25 cellular contexts compared by ENCODE assay signal in genomic region chr7:156121956-156122355, GRCh38.
"Had no signal": no experiment of that assay in that cellular context is flagged by ENCODE, and none has a peak within 500 bp of the region (broad histone marks: within the 10 kb centered on the region; RNA-seq: fewer than 3 reads in every experiment).

No MANE protein-coding gene starts in this region.

- H3K9me3 ChIP-seq: stomach, suprapubic skin, testis, thoracic aorta, thyroid gland, tibial artery, tibial nerve, transverse colon, upper lobe of left lung, upper lobe of right lung, uterus, vagina had no signal

- H3K36me3 ChIP-seq: stomach, suprapubic skin, thoracic aorta, thyroid gland, tibial artery, tibial nerve, transverse colon, upper lobe of left lung, upper lobe of right lung, uterus, vagina had no signal

- H3K27me3 ChIP-seq: stomach, suprapubic skin, testis, thyroid gland, tibial artery, tibial nerve, transverse colon, upper lobe of left lung, upper lobe of right lung, uterus, vagina had no signal

- H3K27ac ChIP-seq: stomach, suprapubic skin, testis, thoracic aorta, thyroid gland, tibial artery, tibial nerve, transverse colon, upper lobe of left lung, upper lobe of right lung, uterus, vagina had no signal

- H3K4me1 ChIP-seq: stomach, suprapubic skin, thyroid gland, tibial artery, tibial nerve, transverse colon, upper lobe of left lung, upper lobe of right lung, uterus, vagina had no signal

- FAIRE-seq: urothelium cell line had no signal

- DNase-seq: stimulated activated CD4-positive, alpha-beta T cell treated with anti-CD3 and anti-CD28 coated beads, Interleukin-2, amount 100 ng/mL, for 48 hours; stimulated activated CD4-positive, alpha-beta T cell treated with anti-CD3 and anti-CD28 coated beads, Interleukin-4, amount 100 ng/mL, for 1 hour; stimulated activated CD4-positive, alpha-beta T cell treated with anti-CD3 and anti-CD28 coated beads, Interleukin-4, amount 100 ng/mL, for 24 hours; stimulated activated CD4-positive, alpha-beta T cell treated with anti-CD3 and anti-CD28 coated beads, Interleukin-4, amount 100 ng/mL, for 4 hours; stimulated activated CD8-positive, alpha-beta memory T cell treated with anti-CD3 and anti-CD28 coated beads, Interleukin-4, amount 100 ng/mL, for 48 hours; stimulated activated naive B cell treated with anti-CD40 and anti-IgM and Interleukin-4, amounts not matched to agents 10 μg/mL and 1 μg/mL and 100 μg/mL, for 72 hours; stimulated activated naive CD4-positive, alpha-beta T cell treated with Interleukin-2 at 50 U/mL for 16 hours; stimulated activated naive CD8-positive, alpha-beta T cell treated with anti-CD3 and anti-CD28 coated beads, Interleukin-15, amount 100 ng/mL, for 72 hours; stimulated activated naive CD8-positive, alpha-beta T cell treated with anti-CD3 and anti-CD28 coated beads, Interleukin-15, Interleukin-2, amounts not matched to agents 100 U/mL and 50 U/mL, for 24 hours; stomach; substantia nigra; testis; thyroid gland; tibial artery; transverse colon; trophoblast cell; upper lobe of right lung; uterus had no signal

- ATAC-seq: stimulated activated memory B cell treated with anti-CD40 and anti-IgM and Interleukin-4, amounts not matched to agents 10 μg/mL and 1 μg/mL and 100 μg/mL, for 72 hours; stimulated activated naive B cell treated with anti-CD40 and anti-IgM and Interleukin-4, amounts not matched to agents 10 μg/mL and 1 μg/mL and 100 μg/mL, for 72 hours; stimulated activated naive CD8-positive, alpha-beta T cell treated with anti-CD3 and anti-CD28 coated beads, Interleukin-15, Interleukin-2, amounts not matched to agents 100 U/mL and 50 U/mL, for 24 hours; upper lobe of right lung had no signal

- H3K4me3 ChIP-seq: stomach, suprapubic skin, testis, thoracic aorta, thyroid gland, tibial artery, tibial nerve, transverse colon, upper lobe of left lung, upper lobe of right lung, uterus, vagina had no signal
